In genomic region chr18:58630071-58630470, GRCh38 we compare ENCODE assay signal across 23 cellular contexts. TPM values are rescaled to one million over a fixed set of nuclear protein-coding genes. Genes with fewer than 3 reads are reported as not detected.
DNase-seq lines count a peak whose midpoint lies in the region; ATAC-seq, FAIRE-seq and TF ChIP-seq lines count a peak whose summit lies in the region.
"Had no signal": no experiment of that assay in that cellular context is flagged by ENCODE, and none has a peak within 500 bp of the region (broad histone marks: within the 10 kb centered on the region; RNA-seq: fewer than 3 reads in every experiment).

No MANE protein-coding gene starts in this region.

- WGBS in H1 (ENCODE audit: extremely low coverage in 1 of 2, insufficient coverage in 1 of 2, insufficient read length in 1 of 2, insufficient replicate concordance in 2 of 2, low coverage in 1 of 2, low lambda C conversion rate in 2 of 2, missing lambda C conversion rate in 1 of 2), 2 experiments, result 85% methylated on average over 2 of the region's 2 CpGs; no CpG with 5 or more reads in 1 of the 2 experiments

- no peak overlapping the region for H3K14ac ChIP-seq in H1 (ENCODE audit: insufficient read length)

- H2AFZ ChIP-seq in H1 (ENCODE audit: low read length), result no peak overlapping the region

- H3K27ac Mint-ChIP-seq in activated naive CD8-positive, alpha-beta T cell, result no peak overlapping the region
- H3K27ac Mint-ChIP-seq in activated naive CD8-positive, alpha-beta T cell treated with anti-CD3 and anti-CD28 coated beads for 36 hours, result no peak overlapping the region
- H3K27ac Mint-ChIP-seq: CD14-positive monocyte had no signal

- intact Hi-C loops in gastrocnemius medialis (cut with DNase I; ENCODE audit: low total_unique reads), result loop anchor here (5.0 to 10.0 kb wide), 2 partner anchors 73 to 375 kb away; no protein-coding TSS in a partner anchor

- POLR2A ChIA-PET in H1 (lab: Charles Lee; ENCODE audit: partially characterized antibody), result no interaction called here

- H3K4me1 ChIP-seq in H1 (replicated peaks in 1 of 4; ENCODE audit: control insufficient read depth in 3 of 4, insufficient read depth in 4 of 4, low read length in 3 of 4) (peaks cover 0 to 9% (median 5%) of the 10 kb centered on the region in 4 experiments; a peak in 4 of 7 replicates), gastrocnemius medialis (peaks cover 33 to 61% of the 10 kb centered on the region in 2 donors)

- H3K56ac ChIP-seq in H1 (replicated peaks; ENCODE audit: insufficient read length, low read depth, low read length), result no peak overlapping the region

- no peaks in the 10 kb centered on the region for H3K27me3 Mint-ChIP-seq in activated naive CD8-positive, alpha-beta T cell
- H3K27me3 Mint-ChIP-seq in activated naive CD8-positive, alpha-beta T cell treated with anti-CD3 and anti-CD28 coated beads for 36 hours, result no peaks in the 10 kb centered on the region

- no peak overlapping the region for H4K91ac ChIP-seq in H1 (replicated peaks; ENCODE audit: insufficient read length, low read length)

- H3K23ac ChIP-seq in H1 (ENCODE audit: insufficient read length), result no peak overlapping the region

- no peaks in the 10 kb centered on the region for H3K36me3 Mint-ChIP-seq in activated naive CD8-positive, alpha-beta T cell
- H3K36me3 Mint-ChIP-seq in activated naive CD8-positive, alpha-beta T cell treated with anti-CD3 and anti-CD28 coated beads for 36 hours, result no peaks in the 10 kb centered on the region
- H3K36me3 Mint-ChIP-seq: CD14-positive monocyte had no signal

- no peaks in the 10 kb centered on the region for H3K79me1 ChIP-seq in H1 (ENCODE audit: low read depth, low read length)

- H2BK120ac ChIP-seq in H1 (replicated peaks; ENCODE audit: low read depth, low read length), result no peak overlapping the region

- H3K9me3 ChIP-seq in H1 (ENCODE audit: insufficient read depth in 2 of 2, low read depth in 1 of 2, low read length in 1 of 2) (no peaks in the 10 kb centered on the region), gastrocnemius medialis (no peaks in the 10 kb centered on the region)

- H2BK12ac ChIP-seq in H1 (ENCODE audit: low read depth, low read length), result no peak overlapping the region

- ATAC-seq in gastrocnemius medialis (no peak), GM18517 (IDR thresholded peaks at IDR 0.05; ENCODE audit: unreplicated experiment) (no peak), GM19455 (IDR thresholded peaks at IDR 0.05; ENCODE audit: unreplicated experiment) (no peak)

- H3K27ac ChIP-seq in H1 (ENCODE audit: low read depth, low read length) (no peak overlapping the region), gastrocnemius medialis (peak overlapping the region; percentile 83 to 92 (median 87))

- no peaks in the 10 kb centered on the region for H3K9me3 Mint-ChIP-seq in activated naive CD8-positive, alpha-beta T cell (ENCODE audit: low read depth)
- H3K9me3 Mint-ChIP-seq in activated naive CD8-positive, alpha-beta T cell treated with anti-CD3 and anti-CD28 coated beads for 36 hours, result no peaks in the 10 kb centered on the region
- H3K9me3 Mint-ChIP-seq: HFFc6 had no signal

- no peaks in the 10 kb centered on the region for H4K20me1 ChIP-seq in H1 (replicated peaks in 1 of 2; ENCODE audit: control insufficient read depth in 1 of 2, insufficient read depth in 2 of 2, low read length in 2 of 2)

- H3K27me3 ChIP-seq in H1 (replicated peaks in 1 of 4; ENCODE audit: control insufficient read depth in 3 of 4, extremely low read depth in 1 of 4, insufficient read depth in 3 of 4, low read length in 3 of 4) (no peaks in the 10 kb centered on the region), gastrocnemius medialis (no peaks in the 10 kb centered on the region)

- no peak overlapping the region for H2BK5ac ChIP-seq in H1 (ENCODE audit: low read depth, low read length)

- TF ChIP-seq CTCF in D721Med (IDR thresholded peaks at IDR 0.05; ENCODE audit: insufficient read depth, missing control alignments), result no peak
- no peak for TF ChIP-seq CTCF in H1 (IDR thresholded peaks at IDR 0.05; ENCODE audit: control extremely low read depth in 1 of 3, insufficient read depth in 1 of 3, low read depth in 1 of 3, low read length in 3 of 3)
- no peak for TF ChIP-seq CTCF in gastrocnemius medialis (IDR thresholded peaks at IDR 0.05 in 4 of 5, conservative IDR thresholded peaks at IDR 0.05 in 1 of 5)

- H2BK15ac ChIP-seq in H1 (ENCODE audit: low read length), result no peak overlapping the region

- peaks cover 48% of the 10 kb centered on the region for H3K4me1 Mint-ChIP-seq in activated naive CD8-positive, alpha-beta T cell (ENCODE audit: low read depth)
- H3K4me1 Mint-ChIP-seq in activated naive CD8-positive, alpha-beta T cell treated with anti-CD3 and anti-CD28 coated beads for 36 hours, result peaks cover 44% of the 10 kb centered on the region
- H3K4me1 Mint-ChIP-seq: CD14-positive monocyte had no signal

- no peak for TF ChIP-seq RAD21 in H1 (IDR thresholded peaks at IDR 0.05 in 1 of 2, conservative IDR thresholded peaks at IDR 0.05 in 1 of 2; ENCODE audit: low read depth in 2 of 2, low read length in 2 of 2)

- H3K23me2 ChIP-seq in H1 (ENCODE audit: low read depth, low read length), result no peaks in the 10 kb centered on the region

- CTCF ChIA-PET in H1 (lab: Charles Lee; ENCODE audit: partially characterized antibody), result no interaction called here

- H3K4me3 ChIP-seq in H1 (ENCODE audit: extremely low read depth in 1 of 4, insufficient read depth in 2 of 4, low read depth in 3 of 4, low read length in 4 of 4), result no peak overlapping the region
- no peak overlapping the region for H3K4me3 ChIP-seq in gastrocnemius medialis

- H4K8ac ChIP-seq in H1 (ENCODE audit: extremely low read depth, insufficient read depth, low read length), result no peak overlapping the region

- in situ Hi-C loops in gastrocnemius medialis (cut with MboI; ENCODE audit: low sequenced_read_pairs in 4 of 4), result no loop called here

- peak overlapping the region; percentile 23 for H3K4me3 Mint-ChIP-seq in activated naive CD8-positive, alpha-beta T cell
- H3K4me3 Mint-ChIP-seq in activated naive CD8-positive, alpha-beta T cell treated with anti-CD3 and anti-CD28 coated beads for 36 hours, result no peak overlapping the region
- H3K4me3 Mint-ChIP-seq: CD14-positive monocyte had no signal

- no peak overlapping the region for H3K18ac ChIP-seq in H1 (ENCODE audit: extremely low read depth, low read length)

- H3K9ac ChIP-seq in H1 (replicated peaks in 1 of 4; ENCODE audit: extremely low read depth in 1 of 4, low read depth in 3 of 4, low read length in 3 of 4), result no peak overlapping the region

- FAIRE-seq in D721Med (lab: Jason Lieb, UNC), result peak; percentile 97
- FAIRE-seq in H1 (lab: Jason Lieb, UNC), result peak; percentile 32
- FAIRE-seq: GM12891, H54 had no signal

- TF ChIP-seq POLR2A in H1 (IDR thresholded peaks at IDR 0.05; ENCODE audit: control extremely low read depth in 1 of 2, low read depth in 2 of 2, low read length in 2 of 2) (no peak), gastrocnemius medialis (IDR thresholded peaks at IDR 0.05) (no peak)

- H3K36me3 ChIP-seq in H1 (ENCODE audit: control insufficient read depth in 2 of 4, insufficient read depth in 4 of 4, low read length in 3 of 4), result no peaks in the 10 kb centered on the region
- no peaks in the 10 kb centered on the region for H3K36me3 ChIP-seq in gastrocnemius medialis

- H2AK5ac ChIP-seq in H1 (ENCODE audit: low read depth, low read length), result no peak overlapping the region

- no peak overlapping the region for H3K4me2 ChIP-seq in H1 (ENCODE audit: insufficient read depth in 1 of 2, low read depth in 2 of 2, low read length in 2 of 2)

- no peak overlapping the region for H4K5ac ChIP-seq in H1 (ENCODE audit: insufficient read length, low read depth, low read length)

- DNase-seq in activated naive CD8-positive, alpha-beta T cell treated with anti-CD3 and anti-CD28 coated beads for 36 hours, result no peak
- DNase-seq in D721Med (ENCODE audit: insufficient read length, low spot score) (no peak), H1 (ENCODE audit: low read depth in 1 of 2, low spot score in 2 of 2) (no peak), gastrocnemius medialis (no peak), middle frontal gyrus (ENCODE audit: extremely low spot score, low spot score) (no peak)
- DNase-seq: 8988T, EL, HFFc6, Karpas-422, NCI-H1048, NCI-H1436, NCI-H1930, NCI-H226, NCI-H524, NCI-H82, OCI-M1, SIG-M5 had no signal

- no peak for TF ChIP-seq EP300 in H1 (IDR thresholded peaks at IDR 0.05; ENCODE audit: borderline replicate concordance in 1 of 2, low read depth in 2 of 2, low read length in 2 of 2)

- H3K79me2 ChIP-seq in H1 (ENCODE audit: control insufficient read depth in 1 of 2, insufficient read depth in 2 of 2, low read length in 2 of 2), result no peaks in the 10 kb centered on the region

- no peak overlapping the region for H3K4ac ChIP-seq in H1 (replicated peaks; ENCODE audit: insufficient read length, low read depth, low read length)

- H2BK20ac ChIP-seq in H1 (ENCODE audit: low read length), result no peak overlapping the region

TF ChIP-seq in H1, 55 proteins besides CTCF, POLR2A, EP300 and RAD21 (continues in another document):
- TF ChIP-seq SP1 (IDR thresholded peaks at IDR 0.05; ENCODE audit: low read depth, low read length) (no peak), TAF7 (optimal IDR thresholded peaks at IDR 0.05; ENCODE audit: borderline replicate concordance, low read depth, low read length) (no peak)

RNA-seq across cellular contexts. Expression of gene ALPK2, which starts 1.2 kb away (rescaled TPM):
- under 1 TPM; 0.62 to 0.76 TPM for total RNA-seq in activated naive CD8-positive, alpha-beta T cell treated with anti-CD3 and anti-CD28 coated beads for 36 hours
- total RNA-seq in H1 (2021; fragmentation: NEBNext Ultra II Directional; extraction: Animal tissue kit (Norgen Biotek cat#: 25700)), result 0.38 and 0.41 TPM in 2 replicates
- 0.09 and 0.13 TPM in 2 replicates for polyA plus RNA-seq in H1 (2011; rRNA removed)
- polyA plus RNA-seq in H1 (2011; cell fraction: cytosol; rRNA removed), result 0.31 TPM
- polyA plus RNA-seq in H1 (2011; cell fraction: nucleus; rRNA removed), result 0.19 TPM
- 0.15 to 0.65 TPM (median 0.39 TPM) in 4 replicates for polyA plus RNA-seq in H1 (2012, experiment 1 of 2)
- not detected for polyA plus RNA-seq in H1 (2012, experiment 2 of 2)
- 0.12 TPM for polyA plus RNA-seq in H1 (2013, experiment 1 of 2)
- 0.28 TPM for polyA plus RNA-seq in H1 (2013, experiment 2 of 2)
- 0.49 and 0.54 TPM in 2 replicates for polyA minus RNA-seq in H1 (2011; rRNA and poly(A)+ RNA removed)
- 1.6 TPM for polyA minus RNA-seq in H1 (2011; cell fraction: cytosol; rRNA and poly(A)+ RNA removed)
- 1.3 TPM for polyA minus RNA-seq in H1 (2011; cell fraction: nucleus; rRNA and poly(A)+ RNA removed)
- total RNA-seq in gastrocnemius medialis, result 10 to 100 TPM; 46.6 to 81.5 (median 58.4) TPM

RNA-seq across cellular contexts. Expression of gene MALT1, which starts 41.2 kb away (rescaled TPM):
- total RNA-seq in activated naive CD8-positive, alpha-beta T cell treated with anti-CD3 and anti-CD28 coated beads for 36 hours, result 10 to 100 TPM; 46.2 to 46.5 TPM
- total RNA-seq in H1 (2021; fragmentation: NEBNext Ultra II Directional; extraction: Animal tissue kit (Norgen Biotek cat#: 25700)), result 25.9 and 26.1 TPM in 2 replicates
- 5.2 and 10.7 TPM in 2 replicates for polyA plus RNA-seq in H1 (2011; rRNA removed)
- polyA plus RNA-seq in H1 (2011; cell fraction: cytosol; rRNA removed), result 8.3 TPM
- 7.2 TPM for polyA plus RNA-seq in H1 (2011; cell fraction: nucleus; rRNA removed)
- 7.3 to 17.1 TPM (median 11.3 TPM) in 4 replicates for polyA plus RNA-seq in H1 (2012, experiment 1 of 2)
- 0.85 TPM for polyA plus RNA-seq in H1 (2012, experiment 2 of 2)
- 7.6 TPM for polyA plus RNA-seq in H1 (2013, experiment 1 of 2)
- polyA plus RNA-seq in H1 (2013, experiment 2 of 2), result 6.7 TPM
- polyA minus RNA-seq in H1 (2011; rRNA and poly(A)+ RNA removed), result 19.9 and 38.4 TPM in 2 replicates
- 12.1 TPM for polyA minus RNA-seq in H1 (2011; cell fraction: cytosol; rRNA and poly(A)+ RNA removed)
- polyA minus RNA-seq in H1 (2011; cell fraction: nucleus; rRNA and poly(A)+ RNA removed), result 28.0 TPM
- total RNA-seq in gastrocnemius medialis, result 10 to 100 TPM in 3 of 4 donors, 1 to 10 TPM in 1; 9.9 to 24.8 (median 12.9) TPM

Comparison
In these comparisons a context has a peak if more than half of its experiments do, and no peak if none do; other contexts are left out.
1. RNA of gene ALPK2, which starts 1.2 kb away (total RNA-seq): 46.6 to 81.5 TPM in gastrocnemius medialis; 0.62 to 0.76 TPM in activated naive CD8-positive, alpha-beta T cell treated with anti-CD3 and anti-CD28 coated beads for 36 hours and 0.38 to 0.41 TPM in H1; every median in the first group is over 10 times any median in the second.